Comparison of ENCODE assay signal across 10 cellular contexts in genomic region chr7:36777062-36777461, GRCh38. TPM values are rescaled to one million over a fixed set of nuclear protein-coding genes. Genes with fewer than 3 reads are reported as not detected.
A peak's percentile ranks its signal among the peaks of the same experiment; 100 is the strongest.
DNase-seq lines count a peak whose midpoint lies in the region.
"Had no signal": no experiment of that assay in that cellular context is flagged by ENCODE, and none has a peak within 500 bp of the region (broad histone marks: within the 10 kb centered on the region; RNA-seq: fewer than 3 reads in every experiment).

No MANE protein-coding gene starts in this region.

- DNase-seq in activated CD4-positive, alpha-beta T cell treated with anti-CD3 and anti-CD28 coated beads for 4 hours: peak; percentile 8 to 11
- no peak for DNase-seq in activated CD4-positive, alpha-beta T cell treated with anti-CD3 and anti-CD28 coated beads for 1 hour
- DNase-seq in SKM-1 (lab: John Stamatoyannopoulos, UW; ENCODE audit: unreplicated experiment) (peak; percentile 35), NCI-H446 (lab: John Stamatoyannopoulos, UW) (no peak), occipital lobe (lab: John Stamatoyannopoulos, UW) (no peak), NCI-H1694 treated with DMSO at 0.1 percent for 48 hours (lab: John Stamatoyannopoulos, UW) (no peak)
- DNase-seq in activated gamma-delta T cell treated with anti-CD3 and anti-CD28 coated beads, Interleukin-2, amount 50 U/mL, for 16 hours (ENCODE audit: low read depth): peak; percentile 30
- peak; percentile 28 for DNase-seq in stimulated activated CD8-positive, alpha-beta memory T cell treated with anti-CD3 and anti-CD28 coated beads, Interleukin-4, amount 100 ng/mL, for 48 hours
- DNase-seq: NCI-H1092 treated with DMSO at 0.1 percent for 48 hours had no signal

RNA-seq across cellular contexts. Expression of gene AOAH, which starts 52.8 kb away (rescaled TPM):
- total RNA-seq in occipital lobe: 3.6 TPM
- total RNA-seq: A673 had no signal

Comparison
In these comparisons a context has a peak if more than half of its experiments do, and no peak if none do; other contexts are left out.
1. DNase-seq: peak in activated CD4-positive, alpha-beta T cell treated with anti-CD3 and anti-CD28 coated beads for 4 hours (2 of 2), SKM-1 (single experiment), activated gamma-delta T cell treated with anti-CD3 and anti-CD28 coated beads, Interleukin-2, amount 50 U/mL, for 16 hours (single experiment) and stimulated activated CD8-positive, alpha-beta memory T cell treated with anti-CD3 and anti-CD28 coated beads, Interleukin-4, amount 100 ng/mL, for 48 hours (single experiment); none in activated CD4-positive, alpha-beta T cell treated with anti-CD3 and anti-CD28 coated beads for 1 hour (single experiment), NCI-H446 (0 of 2), occipital lobe (single experiment) and NCI-H1694 treated with DMSO at 0.1 percent for 48 hours (single experiment).